ENCODE assay signal across 12 cellular contexts in the genomic region with DNA sequence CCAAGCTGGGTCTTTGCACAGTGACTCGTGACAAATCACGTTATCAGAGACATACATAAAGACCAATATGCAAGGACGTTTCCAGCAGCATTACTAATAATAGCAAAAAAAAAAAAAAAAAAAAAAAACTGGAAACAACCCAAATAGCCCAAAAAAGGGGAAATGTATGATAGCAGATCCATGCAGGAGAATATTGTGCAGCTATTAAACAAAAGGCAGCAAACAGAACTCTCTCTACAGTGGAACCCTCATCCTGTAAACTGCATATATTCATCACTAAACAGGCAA. TPM values are rescaled to one million over a fixed set of nuclear protein-coding genes. Genes with fewer than 3 reads are reported as not detected.
A peak's percentile ranks its signal among the peaks of the same experiment; 100 is the strongest.
DNase-seq lines count a peak whose midpoint lies in the region; ATAC-seq and TF ChIP-seq lines count a peak whose summit lies in the region.
"Had no signal": no experiment of that assay in that cellular context is flagged by ENCODE, and none has a peak within 500 bp of the region (broad histone marks: within the 10 kb centered on the region; RNA-seq: fewer than 3 reads in every experiment).

No MANE protein-coding gene starts in this region.

- no peaks in the 10 kb centered on the region for H3K27me3 Mint-ChIP-seq in T-helper 1 cell treated with Interleukin-12 subunit alpha and Interleukin-12 subunit beta and Interleukin-4 antibody, amounts not matched to agents 30 μg/mL and 1 μg/mL, for 36 hours (ENCODE audit: low read depth)
- peaks cover 0 to 7% of the 10 kb centered on the region in 2 donors for H3K27me3 Mint-ChIP-seq in natural killer cell (ENCODE audit: low read depth in 2 of 2)
- H3K27me3 Mint-ChIP-seq in WTC11 (ENCODE audit: low read depth) = no peaks in the 10 kb centered on the region

- DNase-seq in T-helper 1 cell (no peak), natural killer cell (no peak), WTC11 (ENCODE audit: low spot score) (no peak)
- DNase-seq in activated naive CD4-positive, alpha-beta T cell treated with anti-CD3 and anti-CD28 coated beads, Interleukin-2, amount 50 U/mL, for 72 hours (ENCODE audit: low spot score in 2 of 2) = no peak
- DNase-seq: 8988T, Caco-2, KG1 had no signal

- TF ChIP-seq CTCF in GM12875 (IDR thresholded peaks at IDR 0.05; ENCODE audit: borderline replicate concordance, insufficient read depth, low read depth, low read length) (no peak), natural killer cell (IDR thresholded peaks at IDR 0.05) (no peak), WTC11 (IDR thresholded peaks at IDR 0.05) (no peak)

- intact Hi-C loops in natural killer cell (cut with micrococcal nuclease) = no loop called here

- peak overlapping the region; percentile 15 for H3K4me3 ChIP-seq in GM12875 (ENCODE audit: low read depth, low read length)

- no peak for ATAC-seq in activated naive CD4-positive, alpha-beta T cell treated with anti-CD3 and anti-CD28 coated beads, Interleukin-2, amount 50 U/mL, for 72 hours
- peak in 1 of 3 donors; percentile 3 for ATAC-seq in natural killer cell
- ATAC-seq in HG02798 (IDR thresholded peaks at IDR 0.05; ENCODE audit: poor library complexity, unreplicated experiment) = no peak
- ATAC-seq in HG02642 (IDR thresholded peaks at IDR 0.05; ENCODE audit: poor library complexity, unreplicated experiment) = no peak
- no peak for ATAC-seq in WTC11
- ATAC-seq: Right ventricle myocardium inferior had no signal

- CTCF ChIA-PET in WTC11 (lab: Charles Lee) = interaction anchor here (1.4 kb wide), 1 partner anchor 62 kb away, joined by 5 read pairs; no protein-coding TSS in a partner anchor

- H3K27ac Mint-ChIP-seq in T-helper 1 cell treated with Interleukin-12 subunit alpha and Interleukin-12 subunit beta and Interleukin-4 antibody, amounts not matched to agents 30 μg/mL and 1 μg/mL, for 36 hours = peak overlapping the region; percentile 75
- H3K27ac Mint-ChIP-seq in activated naive CD4-positive, alpha-beta T cell treated with anti-CD3 and anti-CD28 coated beads, Interleukin-2, amount 50 U/mL, for 72 hours = peak overlapping the region; percentile 85 to 96
- H3K27ac Mint-ChIP-seq in natural killer cell = peak overlapping the region; percentile 80 to 93
- H3K27ac Mint-ChIP-seq in WTC11 = no peak overlapping the region

- H3K36me3 Mint-ChIP-seq in T-helper 1 cell treated with Interleukin-12 subunit alpha and Interleukin-12 subunit beta and Interleukin-4 antibody, amounts not matched to agents 30 μg/mL and 1 μg/mL, for 36 hours (ENCODE audit: low read depth) = no peaks in the 10 kb centered on the region
- H3K36me3 Mint-ChIP-seq in activated naive CD4-positive, alpha-beta T cell treated with anti-CD3 and anti-CD28 coated beads, Interleukin-2, amount 50 U/mL, for 72 hours = no peaks in the 10 kb centered on the region
- no peaks in the 10 kb centered on the region for H3K36me3 Mint-ChIP-seq in natural killer cell
- H3K36me3 Mint-ChIP-seq in WTC11 = no peaks in the 10 kb centered on the region

- H3K4me3 Mint-ChIP-seq in T-helper 1 cell treated with Interleukin-12 subunit alpha and Interleukin-12 subunit beta and Interleukin-4 antibody, amounts not matched to agents 30 μg/mL and 1 μg/mL, for 36 hours = peak overlapping the region; percentile 38
- peak overlapping the region; percentile 83 for H3K4me3 Mint-ChIP-seq in natural killer cell
- no peak overlapping the region for H3K4me3 Mint-ChIP-seq in WTC11

- peaks cover 22% of the 10 kb centered on the region for H3K4me1 Mint-ChIP-seq in T-helper 1 cell treated with Interleukin-12 subunit alpha and Interleukin-12 subunit beta and Interleukin-4 antibody, amounts not matched to agents 30 μg/mL and 1 μg/mL, for 36 hours (ENCODE audit: low read depth)
- H3K4me1 Mint-ChIP-seq in natural killer cell (peaks cover 14 to 18% of the 10 kb centered on the region in 2 donors), WTC11 (no peaks in the 10 kb centered on the region)

- POLR2A ChIA-PET in WTC11 (lab: Charles Lee) = no interaction called here

- no peaks in the 10 kb centered on the region for H3K9me3 Mint-ChIP-seq in T-helper 1 cell treated with Interleukin-12 subunit alpha and Interleukin-12 subunit beta and Interleukin-4 antibody, amounts not matched to agents 30 μg/mL and 1 μg/mL, for 36 hours
- no peaks in the 10 kb centered on the region for H3K9me3 Mint-ChIP-seq in activated naive CD4-positive, alpha-beta T cell treated with anti-CD3 and anti-CD28 coated beads, Interleukin-2, amount 50 U/mL, for 72 hours
- H3K9me3 Mint-ChIP-seq in natural killer cell (peaks cover 0 to under 1% of the 10 kb centered on the region in 2 donors), WTC11 (no peaks in the 10 kb centered on the region)

TF ChIP-seq in WTC11, 78 proteins besides CTCF, POLR2A, EP300 and RAD21 (continues in another document):
- no peak for TF ChIP-seq SP1 (CRISPR knock-in tag; conservative IDR thresholded peaks at IDR 0.05)
- no peak for TF ChIP-seq CREM (CRISPR knock-in tag; IDR thresholded peaks at IDR 0.05)
- no peak for TF ChIP-seq ZNF232 (CRISPR knock-in tag; IDR thresholded peaks at IDR 0.05)
- TF ChIP-seq ZNF263 (CRISPR knock-in tag; IDR thresholded peaks at IDR 0.05; ENCODE audit: low read depth) = no peak
- no peak for TF ChIP-seq FOXJ3 (CRISPR knock-in tag; IDR thresholded peaks at IDR 0.05; ENCODE audit: borderline replicate concordance)
- TF ChIP-seq, protein P1, sequence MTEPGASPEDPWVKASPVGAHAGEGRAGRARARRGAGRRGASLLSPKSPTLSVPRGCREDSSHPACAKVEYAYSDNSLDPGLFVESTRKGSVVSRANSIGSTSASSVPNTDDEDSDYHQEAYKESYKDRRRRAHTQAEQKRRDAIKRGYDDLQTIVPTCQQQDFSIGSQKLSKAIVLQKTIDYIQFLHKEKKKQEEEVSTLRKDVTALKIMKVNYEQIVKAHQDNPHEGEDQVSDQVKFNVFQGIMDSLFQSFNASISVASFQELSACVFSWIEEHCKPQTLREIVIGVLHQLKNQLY (CRISPR knock-in tag; IDR thresholded peaks at IDR 0.05) = no peak
- TF ChIP-seq, protein P2, sequence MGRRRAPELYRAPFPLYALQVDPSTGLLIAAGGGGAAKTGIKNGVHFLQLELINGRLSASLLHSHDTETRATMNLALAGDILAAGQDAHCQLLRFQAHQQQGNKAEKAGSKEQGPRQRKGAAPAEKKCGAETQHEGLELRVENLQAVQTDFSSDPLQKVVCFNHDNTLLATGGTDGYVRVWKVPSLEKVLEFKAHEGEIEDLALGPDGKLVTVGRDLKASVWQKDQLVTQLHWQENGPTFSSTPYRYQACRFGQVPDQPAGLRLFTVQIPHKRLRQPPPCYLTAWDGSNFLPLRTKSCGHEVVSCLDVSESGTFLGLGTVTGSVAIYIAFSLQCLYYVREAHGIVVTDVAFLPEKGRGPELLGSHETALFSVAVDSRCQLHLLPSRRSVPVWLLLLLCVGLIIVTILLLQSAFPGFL (CRISPR knock-in tag; IDR thresholded peaks at IDR 0.05; ENCODE audit: borderline replicate concordance) = no peak
- TF ChIP-seq ZNF416 (CRISPR knock-in tag; IDR thresholded peaks at IDR 0.05) = no peak
- no peak for TF ChIP-seq PRRX2 (CRISPR knock-in tag; IDR thresholded peaks at IDR 0.05)
- TF ChIP-seq ZNF121 (CRISPR knock-in tag; IDR thresholded peaks at IDR 0.05) = no peak
- no peak for TF ChIP-seq SMAD3 (CRISPR knock-in tag; IDR thresholded peaks at IDR 0.05; ENCODE audit: borderline replicate concordance)
- no peak for TF ChIP-seq TCF7 (CRISPR knock-in tag; IDR thresholded peaks at IDR 0.05; ENCODE audit: low read depth)
- TF ChIP-seq GTF2I (CRISPR knock-in tag; conservative IDR thresholded peaks at IDR 0.05) = no peak
- no peak for TF ChIP-seq NFATC4 (CRISPR knock-in tag; IDR thresholded peaks at IDR 0.05)
- TF ChIP-seq ATF6 (CRISPR knock-in tag; IDR thresholded peaks at IDR 0.05) = no peak

RNA-seq across cellular contexts. Expression of gene C5orf15, which starts 37.7 kb away (rescaled TPM):
- 10 to 100 TPM; 20.6 to 28.1 TPM for total RNA-seq in activated naive CD4-positive, alpha-beta T cell treated with anti-CD3 and anti-CD28 coated beads, Interleukin-2, amount 50 U/mL, for 72 hours
- total RNA-seq in natural killer cell (10 to 100 TPM; 15.2 to 19.9 (median 18.0) TPM), WTC11 (2021) (29.9 to 32.7 TPM (median 30.3 TPM) in 3 replicates)
